In the genomic region with DNA sequence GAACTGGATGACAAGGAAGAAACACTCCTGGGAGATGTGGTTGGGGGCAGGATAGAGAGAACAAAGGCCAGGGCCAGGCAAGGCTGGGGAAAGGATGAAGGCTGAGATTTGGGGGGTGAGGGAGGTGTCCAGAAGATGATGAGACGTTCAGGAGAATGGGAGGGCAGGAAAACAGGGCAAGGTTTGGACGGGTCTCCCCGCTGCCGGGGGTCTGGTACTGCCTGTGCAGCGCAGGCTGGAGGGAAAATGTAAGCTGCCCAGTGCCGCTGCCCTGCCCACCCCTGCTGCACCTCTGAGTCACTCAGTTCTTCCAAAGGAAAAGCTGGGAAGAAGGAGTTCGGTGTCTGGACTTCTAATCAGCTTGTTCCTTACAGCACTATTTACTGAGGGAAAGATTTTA, we compare ENCODE assay signal across 19 cellular contexts.
DNase-seq lines count a peak whose midpoint lies in the region; ATAC-seq and TF ChIP-seq lines count a peak whose summit lies in the region.
"Had no signal": no experiment of that assay in that cellular context is flagged by ENCODE, and none has a peak within 500 bp of the region (broad histone marks: within the 10 kb centered on the region; RNA-seq: fewer than 3 reads in every experiment).

No MANE protein-coding gene starts in this region.

- no peak overlapping the region for H3K4me3 Mint-ChIP-seq in MCF 10A (ENCODE audit: unreplicated experiment)
- H3K4me3 Mint-ChIP-seq: CD4-positive, alpha-beta T cell had no signal

- no peak overlapping the region for H3K9ac ChIP-seq in neuronal stem cell (ENCODE audit: low read depth, low read length, poor library complexity)
- H3K9ac ChIP-seq: BLaER1 had no signal

- H3K27me3 Mint-ChIP-seq in MCF 10A (ENCODE audit: insufficient read depth, unreplicated experiment): no peaks in the 10 kb centered on the region
- H3K27me3 Mint-ChIP-seq: CD4-positive, alpha-beta T cell had no signal

- peak overlapping the region; percentile 14 for H3K27ac Mint-ChIP-seq in MCF 10A (ENCODE audit: low read depth, unreplicated experiment)

- no peak for DNase-seq in MCF 10A (ENCODE audit: unreplicated experiment)
- no peak for DNase-seq in breast epithelium (ENCODE audit: low spot score in 2 of 2)
- DNase-seq in ecto neural progenitor cell (ENCODE audit: low spot score): peak; percentile 19
- no peak for DNase-seq in neuronal stem cell (ENCODE audit: low spot score)
- no peak for DNase-seq in NCI-H2227 treated with DMSO at 0.1 percent for 48 hours (lab: John Stamatoyannopoulos, UW)
- DNase-seq: CD4-positive, alpha-beta T cell; Karpas-422; NCI-H1105; NCI-H1436 treated with DMSO at 0.1 percent for 48 hours; NCI-H187 treated with DMSO at 0.1 percent for 48 hours; NCI-H2107; NCI-H446 treated with DMSO at 0.1 percent for 48 hours; NCI-H526; NCI-H82; RPMI8226; SHP77 had no signal

- H3K9me3 ChIP-seq in breast epithelium: no peaks in the 10 kb centered on the region
- peaks cover 5 to 6% of the 10 kb centered on the region in 2 donors for H3K9me3 ChIP-seq in neuronal stem cell (replicated peaks in 1 of 2; ENCODE audit: control insufficient read depth in 2 of 2, insufficient read depth in 1 of 2, low read depth in 1 of 2, low read length in 2 of 2)

- H3K14ac ChIP-seq in neuronal stem cell (ENCODE audit: low read length): no peak overlapping the region

- no peak overlapping the region for H4K91ac ChIP-seq in neuronal stem cell (ENCODE audit: low read depth, low read length, poor library complexity)

- H3K4me1 ChIP-seq in breast epithelium: no peaks in the 10 kb centered on the region
- H3K4me1 ChIP-seq in neuronal stem cell (ENCODE audit: control insufficient read depth in 2 of 2, insufficient read depth in 1 of 2, low read depth in 1 of 2, low read length in 2 of 2): no peaks in the 10 kb centered on the region
- H3K4me1 ChIP-seq: BLaER1 had no signal

- H3K79me1 ChIP-seq in neuronal stem cell (ENCODE audit: low read depth, low read length): no peaks in the 10 kb centered on the region

- WGBS in neuronal stem cell (ENCODE audit: extremely low coverage in 2 of 2, insufficient read length in 2 of 2, insufficient replicate concordance in 1 of 2), 2 donors: no CpG with 5 or more reads among the region's 7 CpGs

- H2AFZ ChIP-seq in neuronal stem cell (ENCODE audit: low read length): no peak overlapping the region

- ATAC-seq in GM19467 (IDR thresholded peaks at IDR 0.05; ENCODE audit: unreplicated experiment): no peak
- no peak for ATAC-seq in SK-N-SH treated with all-trans-retinoic acid at 6 μM for 48 hours

- H2BK12ac ChIP-seq in neuronal stem cell (ENCODE audit: low read length): no peak overlapping the region

- TF ChIP-seq POLR2A in breast epithelium (IDR thresholded peaks at IDR 0.05): no peak

- CTCF ChIA-PET in MCF 10A (lab: Yijun Ruan, JAX): no interaction called here

- POLR2A ChIA-PET in MCF 10A (lab: Yijun Ruan, JAX): no interaction called here

- H3K4me3 ChIP-seq in breast epithelium: no peak overlapping the region
- no peak overlapping the region for H3K4me3 ChIP-seq in neuronal stem cell (ENCODE audit: low read length in 2 of 2)
- H3K4me3 ChIP-seq: BLaER1 had no signal

- H3K36me3 ChIP-seq in breast epithelium (no peaks in the 10 kb centered on the region), neuronal stem cell (replicated peaks in 1 of 2; ENCODE audit: control insufficient read depth in 2 of 2, insufficient read depth in 2 of 2, low read length in 2 of 2) (peaks cover 2 to 3% of the 10 kb centered on the region in 2 donors)

- no peaks in the 10 kb centered on the region for H3K9me3 Mint-ChIP-seq in MCF 10A (ENCODE audit: unreplicated experiment)
- H3K9me3 Mint-ChIP-seq: CD4-positive, alpha-beta T cell had no signal

- no peak overlapping the region for H3K27ac ChIP-seq in breast epithelium
- no peak overlapping the region for H3K27ac ChIP-seq in neuronal stem cell (replicated peaks; ENCODE audit: low read length)
- H3K27ac ChIP-seq: BLaER1 had no signal

- intact Hi-C loops in MCF 10A (cut with micrococcal nuclease): no loop called here
- intact Hi-C loops in breast epithelium (cut with DNase I; ENCODE audit: low total_unique reads): no loop called here

- no peak overlapping the region for H2BK15ac ChIP-seq in neuronal stem cell (ENCODE audit: low read length)

- no peak overlapping the region for H2BK5ac ChIP-seq in neuronal stem cell (ENCODE audit: low read length)

- BruUV-seq in MCF 10A (replicated peaks; lab: Mats Ljungman, UMichigan): no TSS peak

- no peak overlapping the region for H2AK5ac ChIP-seq in neuronal stem cell (ENCODE audit: low read depth, low read length)

- H3K4me2 ChIP-seq in neuronal stem cell (ENCODE audit: insufficient read depth, low read length, poor library complexity, severe bottlenecking): no peak overlapping the region
- H3K4me2 ChIP-seq: BLaER1 had no signal

- TF ChIP-seq CTCF in MCF 10A (IDR thresholded peaks at IDR 0.05; ENCODE audit: unreplicated experiment): no peak
- TF ChIP-seq CTCF in breast epithelium (IDR thresholded peaks at IDR 0.05): no peak

- H3K4me1 Mint-ChIP-seq in MCF 10A (ENCODE audit: insufficient read depth, unreplicated experiment): peaks cover 7% of the 10 kb centered on the region

- H2BK120ac ChIP-seq in neuronal stem cell (ENCODE audit: low read depth, low read length): no peak overlapping the region

- H3K27me3 ChIP-seq in breast epithelium (no peaks in the 10 kb centered on the region), neuronal stem cell (ENCODE audit: control insufficient read depth in 3 of 3, insufficient read depth in 3 of 3, low read depth in 1 of 3, low read length in 3 of 3) (no peaks in the 10 kb centered on the region)
- H3K27me3 ChIP-seq: BLaER1 had no signal

- H4K8ac ChIP-seq in neuronal stem cell (ENCODE audit: low read depth, low read length): no peak overlapping the region

- no peak overlapping the region for H3K4ac ChIP-seq in neuronal stem cell (ENCODE audit: low read length)

- H3K23ac ChIP-seq in neuronal stem cell (ENCODE audit: low read depth, low read length, poor library complexity): peak overlapping the region; percentile 52

- peaks cover 9% of the 10 kb centered on the region for H3K36me3 Mint-ChIP-seq in MCF 10A (ENCODE audit: insufficient read depth, unreplicated experiment)

- no peak overlapping the region for H3K18ac ChIP-seq in neuronal stem cell (ENCODE audit: low read length)

TF ChIP-seq in SK-N-SH treated with all-trans-retinoic acid at 6 μM for 48 hours, 23 proteins besides CTCF, POLR2A, EP300 and RAD21:
- TF ChIP-seq ZNF70 (CRISPR knock-in tag; IDR thresholded peaks at IDR 0.05) (no peak), PPARA (CRISPR knock-in tag; IDR thresholded peaks at IDR 0.05; ENCODE audit: borderline replicate concordance) (no peak), ARNTL (CRISPR knock-in tag; IDR thresholded peaks at IDR 0.05; ENCODE audit: borderline replicate concordance, low read depth) (no peak), GLIS3 (CRISPR knock-in tag; IDR thresholded peaks at IDR 0.05) (no peak), ISL1 (CRISPR knock-in tag; IDR thresholded peaks at IDR 0.05) (no peak)
